Comparison of ENCODE assay signal across 25 cellular contexts in the genomic region with DNA sequence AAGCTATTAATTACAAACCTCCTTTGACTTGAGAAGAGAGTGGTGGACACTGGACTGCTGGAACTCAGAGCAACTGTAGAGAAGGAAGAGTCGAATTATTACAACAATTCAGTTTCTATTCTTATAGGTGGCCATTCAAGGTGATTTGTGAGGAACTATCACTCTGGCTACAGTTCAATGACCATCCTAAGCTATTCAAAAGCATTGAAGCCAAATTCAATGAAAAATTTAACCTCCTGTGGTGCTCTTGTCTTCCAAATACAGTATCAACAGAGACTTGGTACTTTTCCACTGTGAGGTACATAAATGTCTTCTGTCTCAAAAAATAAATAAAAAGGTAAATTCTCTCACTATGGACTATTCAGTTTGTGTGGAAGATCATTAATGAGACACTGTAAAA.
"Had no signal": no experiment of that assay in that cellular context is flagged by ENCODE, and none has a peak within 500 bp of the region (broad histone marks: within the 10 kb centered on the region; RNA-seq: fewer than 3 reads in every experiment).

No MANE protein-coding gene starts in this region.

- H3K27me3 ChIP-seq: ascending aorta, body of pancreas, Peyer's patch, SJCRH30 had no signal

- H3K36me3 ChIP-seq: ascending aorta, Peyer's patch, SJCRH30 had no signal

- H3K27ac ChIP-seq: ascending aorta, body of pancreas, coronary artery, Peyer's patch, RWPE1, SJCRH30, VCaP had no signal

- H3K9me3 ChIP-seq: ascending aorta, body of pancreas, Peyer's patch, SJCRH30, SK-N-SH had no signal

- H3K4me1 ChIP-seq: ascending aorta, body of pancreas, Peyer's patch, SJCRH30 had no signal

- ATAC-seq: activated CD8-positive, alpha-beta T cell treated with anti-CD3 and anti-CD28 coated beads for 36 hours; activated naive CD4-positive, alpha-beta T cell treated with anti-CD3 and anti-CD28 coated beads, Interleukin-2, amount 50 U/mL, for 72 hours; activated naive CD8-positive, alpha-beta T cell treated with anti-CD3 and anti-CD28 coated beads, Interleukin-2, amount 50 U/mL, for 24 hours; body of pancreas had no signal

- DNase-seq: activated CD4-positive, alpha-beta T cell treated with anti-CD3 and anti-CD28 coated beads for 4 hours; activated CD8-positive, alpha-beta T cell treated with anti-CD3 and anti-CD28 coated beads for 36 hours; activated effector memory CD4-positive, alpha-beta T cell treated with Interleukin-2 at 50 U/mL for 16 hours; activated naive CD4-positive, alpha-beta T cell treated with Interleukin-2 at 50 U/mL for 16 hours; activated naive CD8-positive, alpha-beta T cell treated with anti-CD3 and anti-CD28 coated beads, Interleukin-2, amount 50 U/mL, for 24 hours; activated T-cell treated with anti-CD3 and anti-CD28 coated beads, Interleukin-2, amount 50 U/mL, for 24 hours; amniotic stem cell; body of pancreas; central memory CD4-positive, alpha-beta T cell; NCI-H1092 treated with DMSO at 0.1 percent for 48 hours; NCI-H1417 treated with DMSO at 0.1 percent for 48 hours; NCI-H187; NCI-H510A treated with DMSO at 0.1 percent for 48 hours; NCI-H774; NK-92 treated with Interleukin-12 subunit alpha and Interleukin-12 subunit beta, amount 100 ng/mL, for 24 hours; Peyer's patch; Right ventricle myocardium superior; SJCRH30; SK-N-SH; T-helper 1 cell had no signal

- H3K9ac ChIP-seq: SK-N-SH had no signal

- H3K4me3 ChIP-seq: ascending aorta, body of pancreas, coronary artery, Peyer's patch, SJCRH30 had no signal
